21 cellular contexts compared by ENCODE assay signal in the genomic region with DNA sequence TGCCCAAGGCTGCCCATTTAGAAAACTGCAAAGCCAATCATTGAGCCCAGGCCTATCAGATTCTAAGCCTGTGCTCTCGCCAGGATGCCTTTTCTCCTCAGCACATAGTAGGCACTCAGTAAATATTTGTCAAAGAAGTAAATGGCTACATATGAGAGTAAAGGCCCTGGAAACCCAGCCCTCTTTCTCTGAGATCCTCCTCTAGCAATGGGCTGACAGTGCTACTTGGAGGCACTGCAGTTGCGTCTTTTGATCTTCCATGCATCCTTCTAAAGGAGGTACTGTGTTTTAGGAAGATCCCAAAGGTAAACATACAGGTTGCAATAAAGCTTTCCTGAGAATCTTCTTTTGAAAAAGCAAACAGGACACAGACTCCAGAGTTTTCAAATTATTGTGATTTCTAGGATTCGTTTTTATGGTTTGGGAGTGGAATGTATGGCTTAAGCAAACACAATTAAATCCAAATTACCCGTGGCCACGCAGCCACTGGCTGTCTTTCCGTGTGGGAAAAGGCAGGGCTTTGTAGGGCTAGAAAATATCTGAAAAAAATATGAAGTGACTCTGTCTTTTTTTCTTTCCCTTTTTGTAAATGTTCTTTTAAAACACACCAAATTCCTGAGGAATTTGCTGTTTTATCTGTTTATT.
"Had no signal": no experiment of that assay in that cellular context is flagged by ENCODE, and none has a peak within 500 bp of the region (broad histone marks: within the 10 kb centered on the region; RNA-seq: fewer than 3 reads in every experiment).

No MANE protein-coding gene starts in this region.

- H3K4me3 ChIP-seq: body of pancreas, cardiac muscle cell, thoracic aorta, vagina had no signal

- H3K27me3 Mint-ChIP-seq: activated CD4-positive, alpha-beta T cell treated with anti-CD3 and anti-CD28 coated beads, Interleukin-2, amount 10 ng/mL, durations not matched to agents 7 days and 5 days; activated naive CD8-positive, alpha-beta T cell treated with anti-CD3 and anti-CD28 coated beads, Interleukin-2, amount 50 U/mL, for 24 hours had no signal

- ATAC-seq: activated CD4-positive, CD25-positive, alpha-beta regulatory T cell treated with anti-CD3 and anti-CD28 coated beads, Interleukin-2, amount 50 U/mL, for 24 hours; activated CD8-positive, alpha-beta T cell treated with anti-CD3 and anti-CD28 coated beads, Interleukin-2, amount 10 ng/mL, durations not matched to agents 7 days and 5 days; activated naive CD8-positive, alpha-beta T cell treated with anti-CD3 and anti-CD28 coated beads, Interleukin-2, amount 50 U/mL, for 24 hours; body of pancreas had no signal

- H3K27ac Mint-ChIP-seq: activated CD4-positive, alpha-beta T cell treated with anti-CD3 and anti-CD28 coated beads, Interleukin-2, amount 10 ng/mL, durations not matched to agents 7 days and 5 days; activated CD8-positive, alpha-beta T cell treated with anti-CD3 and anti-CD28 coated beads, Interleukin-2, amount 10 ng/mL, durations not matched to agents 7 days and 5 days; activated naive CD8-positive, alpha-beta T cell treated with anti-CD3 and anti-CD28 coated beads, Interleukin-2, amount 50 U/mL, for 24 hours; activated T-helper 1 cell treated with anti-CD3 and anti-CD28 coated beads, Interleukin-12 subunit alpha, Interleukin-12 subunit beta, Interleukin-2, Interleukin-4 antibody, amounts not matched to agents 30 ng/mL and 10 ng/mL and 1 ng/mL, durations not matched to agents 14 hours and 24 hours and 36 hours; memory B cell; progenitor cell of endocrine pancreas; type B pancreatic cell had no signal

- H3K4me1 Mint-ChIP-seq: activated naive CD8-positive, alpha-beta T cell treated with anti-CD3 and anti-CD28 coated beads, Interleukin-2, amount 50 U/mL, for 24 hours; memory B cell had no signal

- H3K9me3 ChIP-seq: body of pancreas, thoracic aorta, vagina had no signal

- H3K27me3 ChIP-seq: body of pancreas, cardiac muscle cell, vagina had no signal

- H3K4me1 ChIP-seq: body of pancreas had no signal

- H3K4me3 Mint-ChIP-seq: activated CD4-positive, alpha-beta T cell treated with anti-CD3 and anti-CD28 coated beads, Interleukin-2, amount 10 ng/mL, durations not matched to agents 7 days and 5 days; activated CD8-positive, alpha-beta T cell treated with anti-CD3 and anti-CD28 coated beads, Interleukin-2, amount 10 ng/mL, durations not matched to agents 7 days and 5 days; activated naive CD8-positive, alpha-beta T cell treated with anti-CD3 and anti-CD28 coated beads, Interleukin-2, amount 50 U/mL, for 24 hours; activated T-helper 1 cell treated with anti-CD3 and anti-CD28 coated beads, Interleukin-12 subunit alpha, Interleukin-12 subunit beta, Interleukin-2, Interleukin-4 antibody, amounts not matched to agents 30 ng/mL and 10 ng/mL and 1 ng/mL, durations not matched to agents 14 hours and 24 hours and 36 hours; memory B cell; type B pancreatic cell had no signal

- DNase-seq: activated CD4-positive, alpha-beta T cell treated with anti-CD3 and anti-CD28 coated beads, Interleukin-2, amount 10 ng/mL, durations not matched to agents 7 days and 5 days; activated CD8-positive, alpha-beta T cell treated with anti-CD3 and anti-CD28 coated beads, Interleukin-2, amount 10 ng/mL, durations not matched to agents 7 days and 5 days; activated gamma-delta T cell; activated naive CD4-positive, alpha-beta T cell treated with anti-CD3 and anti-CD28 coated beads, Interleukin-2, amount 50 U/mL, for 16 hours; activated naive CD8-positive, alpha-beta T cell treated with anti-CD3 and anti-CD28 coated beads, Interleukin-2, amount 50 U/mL, for 24 hours; anterior cingulate cortex; body of pancreas; erythroblast; foreskin melanocyte; glutamatergic neuron; hippocampal formation; stimulated activated CD4-positive, alpha-beta T cell treated with anti-CD3 and anti-CD28 coated beads, Interleukin-4, amount 100 ng/mL, for 24 hours; stimulated activated naive CD4-positive, alpha-beta T cell treated with Interleukin-2 at 50 U/mL for 16 hours had no signal

- H3K9me3 Mint-ChIP-seq: activated CD4-positive, alpha-beta T cell treated with anti-CD3 and anti-CD28 coated beads, Interleukin-2, amount 10 ng/mL, durations not matched to agents 7 days and 5 days; activated naive CD8-positive, alpha-beta T cell treated with anti-CD3 and anti-CD28 coated beads, Interleukin-2, amount 50 U/mL, for 24 hours; activated T-helper 1 cell treated with anti-CD3 and anti-CD28 coated beads, Interleukin-12 subunit alpha, Interleukin-12 subunit beta, Interleukin-2, Interleukin-4 antibody, amounts not matched to agents 30 ng/mL and 10 ng/mL and 1 ng/mL, durations not matched to agents 14 hours and 24 hours and 36 hours; memory B cell had no signal

- H3K27ac ChIP-seq: body of pancreas, cardiac muscle cell, thoracic aorta, vagina had no signal

- H3K36me3 ChIP-seq: cardiac muscle cell, thoracic aorta, vagina had no signal
